1 cellular context compared by ENCODE assay signal in the genomic region with DNA sequence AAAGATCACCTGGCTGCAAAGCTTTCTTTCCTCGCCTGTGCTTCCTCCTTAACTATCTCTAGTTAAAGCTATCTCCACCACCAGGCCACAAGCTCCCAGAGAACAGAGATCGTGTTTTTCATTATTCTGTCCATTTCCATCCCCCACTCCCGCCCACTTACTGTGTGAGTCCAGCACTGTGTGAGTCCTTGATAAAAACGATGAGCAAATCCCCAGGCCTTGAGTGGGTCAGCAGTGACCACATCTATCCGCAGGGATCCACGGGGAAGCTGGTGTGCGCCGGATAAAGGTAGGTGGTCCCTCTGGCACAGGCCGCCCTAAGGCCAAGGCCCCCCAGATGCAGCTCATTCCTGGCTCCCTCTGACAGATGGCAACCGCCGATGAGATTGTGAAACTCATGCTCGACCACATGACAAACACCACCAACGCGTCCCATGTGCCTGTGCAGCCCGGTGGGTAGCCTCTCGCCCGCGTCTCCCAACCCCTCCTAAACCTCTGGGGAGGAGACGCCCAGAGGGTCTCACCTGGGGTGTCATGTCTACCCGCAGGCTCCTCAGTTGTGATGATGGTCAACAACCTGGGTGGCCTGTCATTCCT.
TF ChIP-seq lines count a peak whose summit lies in the region.

No MANE protein-coding gene starts in this region.

TF ChIP-seq in K562, 482 proteins besides CTCF, POLR2A, EP300 and RAD21 (continued from another document and continues in another):
- peak; percentile 37; the same call in 1 of the 2 replicates for TF ChIP-seq JUND (IDR thresholded peaks at IDR 0.05; ENCODE audit: borderline replicate concordance, low read depth, low read length)
- peak; percentile 41; the same call in 1 of the 3 replicates for TF ChIP-seq JUND (tag; IDR thresholded peaks at IDR 0.05; ENCODE audit: borderline replicate concordance, low read depth, low read length)
- TF ChIP-seq MTA3 (IDR thresholded peaks at IDR 0.05; ENCODE audit: borderline replicate concordance) = peak; percentile 84; the same call in 1 of the 2 replicates
- TF ChIP-seq, protein P1, sequence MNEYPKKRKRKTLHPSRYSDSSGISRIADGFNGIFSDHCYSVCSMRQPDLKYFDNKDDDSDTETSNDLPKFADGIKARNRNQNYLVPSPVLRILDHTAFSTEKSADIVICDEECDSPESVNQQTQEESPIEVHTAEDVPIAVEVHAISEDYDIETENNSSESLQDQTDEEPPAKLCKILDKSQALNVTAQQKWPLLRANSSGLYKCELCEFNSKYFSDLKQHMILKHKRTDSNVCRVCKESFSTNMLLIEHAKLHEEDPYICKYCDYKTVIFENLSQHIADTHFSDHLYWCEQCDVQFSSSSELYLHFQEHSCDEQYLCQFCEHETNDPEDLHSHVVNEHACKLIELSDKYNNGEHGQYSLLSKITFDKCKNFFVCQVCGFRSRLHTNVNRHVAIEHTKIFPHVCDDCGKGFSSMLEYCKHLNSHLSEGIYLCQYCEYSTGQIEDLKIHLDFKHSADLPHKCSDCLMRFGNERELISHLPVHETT (CRISPR knock-in tag; conservative IDR thresholded peaks at IDR 0.05 in 1 of 2, IDR thresholded peaks at IDR 0.05 in 1 of 2) = 0 out of 4 replicates have a peak, but pooled peaks of 1 of the 2 experiments have one; percentile 24
- peak; percentile 95 for TF ChIP-seq ARID1B (IDR thresholded peaks at IDR 0.05)
- TF ChIP-seq SIN3A (IDR thresholded peaks at IDR 0.05; ENCODE audit: borderline replicate concordance in 2 of 2, control insufficient read depth in 1 of 2, low read depth in 2 of 2, low read length in 2 of 2) = no peak
- TF ChIP-seq, protein P2, sequence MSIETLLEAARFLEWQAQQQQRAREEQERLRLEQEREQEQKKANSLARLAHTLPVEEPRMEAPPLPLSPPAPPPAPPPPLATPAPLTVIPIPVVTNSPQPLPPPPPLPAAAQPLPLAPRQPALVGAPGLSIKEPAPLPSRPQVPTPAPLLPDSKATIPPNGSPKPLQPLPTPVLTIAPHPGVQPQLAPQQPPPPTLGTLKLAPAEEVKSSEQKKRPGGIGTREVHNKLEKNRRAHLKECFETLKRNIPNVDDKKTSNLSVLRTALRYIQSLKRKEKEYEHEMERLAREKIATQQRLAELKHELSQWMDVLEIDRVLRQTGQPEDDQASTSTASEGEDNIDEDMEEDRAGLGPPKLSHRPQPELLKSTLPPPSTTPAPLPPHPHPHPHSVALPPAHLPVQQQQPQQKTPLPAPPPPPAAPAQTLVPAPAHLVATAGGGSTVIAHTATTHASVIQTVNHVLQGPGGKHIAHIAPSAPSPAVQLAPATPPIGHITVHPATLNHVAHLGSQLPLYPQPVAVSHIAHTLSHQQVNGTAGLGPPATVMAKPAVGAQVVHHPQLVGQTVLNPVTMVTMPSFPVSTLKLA (conservative IDR thresholded peaks at IDR 0.05) = peak; percentile 53 to 78
- TF ChIP-seq ZBTB7A (IDR thresholded peaks at IDR 0.05; ENCODE audit: borderline replicate concordance, control insufficient read depth, low read depth, low read length) = peak; percentile 91
- TF ChIP-seq, protein P3, sequence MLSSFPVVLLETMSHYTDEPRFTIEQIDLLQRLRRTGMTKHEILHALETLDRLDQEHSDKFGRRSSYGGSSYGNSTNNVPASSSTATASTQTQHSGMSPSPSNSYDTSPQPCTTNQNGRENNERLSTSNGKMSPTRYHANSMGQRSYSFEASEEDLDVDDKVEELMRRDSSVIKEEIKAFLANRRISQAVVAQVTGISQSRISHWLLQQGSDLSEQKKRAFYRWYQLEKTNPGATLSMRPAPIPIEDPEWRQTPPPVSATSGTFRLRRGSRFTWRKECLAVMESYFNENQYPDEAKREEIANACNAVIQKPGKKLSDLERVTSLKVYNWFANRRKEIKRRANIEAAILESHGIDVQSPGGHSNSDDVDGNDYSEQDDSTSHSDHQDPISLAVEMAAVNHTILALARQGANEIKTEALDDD (IDR thresholded peaks at IDR 0.05) = peak; percentile 95
- TF ChIP-seq FOXP1 (CRISPR knock-in tag; IDR thresholded peaks at IDR 0.05) = peak; percentile 49; the same call in 1 of the 2 replicates
- peak; percentile 70; the same call in 1 of the 2 replicates for TF ChIP-seq EP400 (IDR thresholded peaks at IDR 0.05)
- 0 out of 2 replicates have a peak, but pooled peaks have one; percentile 62 for TF ChIP-seq ZNF583 (CRISPR knock-in tag; IDR thresholded peaks at IDR 0.05)
- TF ChIP-seq, protein P4, sequence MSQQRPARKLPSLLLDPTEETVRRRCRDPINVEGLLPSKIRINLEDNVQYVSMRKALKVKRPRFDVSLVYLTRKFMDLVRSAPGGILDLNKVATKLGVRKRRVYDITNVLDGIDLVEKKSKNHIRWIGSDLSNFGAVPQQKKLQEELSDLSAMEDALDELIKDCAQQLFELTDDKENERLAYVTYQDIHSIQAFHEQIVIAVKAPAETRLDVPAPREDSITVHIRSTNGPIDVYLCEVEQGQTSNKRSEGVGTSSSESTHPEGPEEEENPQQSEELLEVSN (IDR thresholded peaks at IDR 0.05; ENCODE audit: borderline replicate concordance in 1 of 2, extremely low read depth in 1 of 2, insufficient read depth in 1 of 2, insufficient read length in 1 of 2, low read depth in 1 of 2, low read length in 1 of 2, poor library complexity in 1 of 2, severe bottlenecking in 1 of 2) = peak in 1 of 2 experiments; percentile 51
- TF ChIP-seq, protein P5, sequence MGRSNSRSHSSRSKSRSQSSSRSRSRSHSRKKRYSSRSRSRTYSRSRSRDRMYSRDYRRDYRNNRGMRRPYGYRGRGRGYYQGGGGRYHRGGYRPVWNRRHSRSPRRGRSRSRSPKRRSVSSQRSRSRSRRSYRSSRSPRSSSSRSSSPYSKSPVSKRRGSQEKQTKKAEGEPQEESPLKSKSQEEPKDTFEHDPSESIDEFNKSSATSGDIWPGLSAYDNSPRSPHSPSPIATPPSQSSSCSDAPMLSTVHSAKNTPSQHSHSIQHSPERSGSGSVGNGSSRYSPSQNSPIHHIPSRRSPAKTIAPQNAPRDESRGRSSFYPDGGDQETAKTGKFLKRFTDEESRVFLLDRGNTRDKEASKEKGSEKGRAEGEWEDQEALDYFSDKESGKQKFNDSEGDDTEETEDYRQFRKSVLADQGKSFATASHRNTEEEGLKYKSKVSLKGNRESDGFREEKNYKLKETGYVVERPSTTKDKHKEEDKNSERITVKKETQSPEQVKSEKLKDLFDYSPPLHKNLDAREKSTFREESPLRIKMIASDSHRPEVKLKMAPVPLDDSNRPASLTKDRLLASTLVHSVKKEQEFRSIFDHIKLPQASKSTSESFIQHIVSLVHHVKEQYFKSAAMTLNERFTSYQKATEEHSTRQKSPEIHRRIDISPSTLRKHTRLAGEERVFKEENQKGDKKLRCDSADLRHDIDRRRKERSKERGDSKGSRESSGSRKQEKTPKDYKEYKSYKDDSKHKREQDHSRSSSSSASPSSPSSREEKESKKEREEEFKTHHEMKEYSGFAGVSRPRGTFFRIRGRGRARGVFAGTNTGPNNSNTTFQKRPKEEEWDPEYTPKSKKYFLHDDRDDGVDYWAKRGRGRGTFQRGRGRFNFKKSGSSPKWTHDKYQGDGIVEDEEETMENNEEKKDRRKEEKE (IDR thresholded peaks at IDR 0.05; ENCODE audit: borderline replicate concordance in 1 of 2, control insufficient read depth in 1 of 2, low read depth in 2 of 2, low read length in 1 of 2) = 0 out of 4 replicates have a peak, but pooled peaks of 1 of the 2 experiments have one; percentile 56
- peak; percentile 95 for TF ChIP-seq TEAD4 (IDR thresholded peaks at IDR 0.05; ENCODE audit: low read length)
- TF ChIP-seq TEAD4 (CRISPR knock-in tag; IDR thresholded peaks at IDR 0.05; ENCODE audit: borderline replicate concordance) = no peak
- 0 out of 2 replicates have a peak, but pooled peaks have one; percentile 72 for TF ChIP-seq KAT7 (CRISPR knock-in tag; IDR thresholded peaks at IDR 0.05; ENCODE audit: borderline replicate concordance)
- TF ChIP-seq RAD51 (IDR thresholded peaks at IDR 0.05; ENCODE audit: borderline replicate concordance, low read depth) = peak; percentile 18; the same call in 1 of the 2 replicates
- peak; percentile 49; the same call in 1 of the 2 replicates for TF ChIP-seq CTBP1 (IDR thresholded peaks at IDR 0.05; ENCODE audit: borderline replicate concordance)
- TF ChIP-seq, protein P6, sequence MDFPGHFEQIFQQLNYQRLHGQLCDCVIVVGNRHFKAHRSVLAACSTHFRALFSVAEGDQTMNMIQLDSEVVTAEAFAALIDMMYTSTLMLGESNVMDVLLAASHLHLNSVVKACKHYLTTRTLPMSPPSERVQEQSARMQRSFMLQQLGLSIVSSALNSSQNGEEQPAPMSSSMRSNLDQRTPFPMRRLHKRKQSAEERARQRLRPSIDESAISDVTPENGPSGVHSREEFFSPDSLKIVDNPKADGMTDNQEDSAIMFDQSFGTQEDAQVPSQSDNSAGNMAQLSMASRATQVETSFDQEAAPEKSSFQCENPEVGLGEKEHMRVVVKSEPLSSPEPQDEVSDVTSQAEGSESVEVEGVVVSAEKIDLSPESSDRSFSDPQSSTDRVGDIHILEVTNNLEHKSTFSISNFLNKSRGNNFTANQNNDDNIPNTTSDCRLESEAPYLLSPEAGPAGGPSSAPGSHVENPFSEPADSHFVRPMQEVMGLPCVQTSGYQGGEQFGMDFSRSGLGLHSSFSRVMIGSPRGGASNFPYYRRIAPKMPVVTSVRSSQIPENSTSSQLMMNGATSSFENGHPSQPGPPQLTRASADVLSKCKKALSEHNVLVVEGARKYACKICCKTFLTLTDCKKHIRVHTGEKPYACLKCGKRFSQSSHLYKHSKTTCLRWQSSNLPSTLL (IDR thresholded peaks at IDR 0.05) = no peak
- 0 out of 2 replicates have a peak, but pooled peaks have one; percentile 27 for TF ChIP-seq MBD2 (IDR thresholded peaks at IDR 0.05; ENCODE audit: borderline replicate concordance, low read depth)
- no peak for TF ChIP-seq JUN (IDR thresholded peaks at IDR 0.05; ENCODE audit: borderline replicate concordance, low read depth, low read length)
- no peak for TF ChIP-seq JUN (CRISPR knock-in tag; IDR thresholded peaks at IDR 0.05; ENCODE audit: borderline replicate concordance)
- TF ChIP-seq, protein P7, sequence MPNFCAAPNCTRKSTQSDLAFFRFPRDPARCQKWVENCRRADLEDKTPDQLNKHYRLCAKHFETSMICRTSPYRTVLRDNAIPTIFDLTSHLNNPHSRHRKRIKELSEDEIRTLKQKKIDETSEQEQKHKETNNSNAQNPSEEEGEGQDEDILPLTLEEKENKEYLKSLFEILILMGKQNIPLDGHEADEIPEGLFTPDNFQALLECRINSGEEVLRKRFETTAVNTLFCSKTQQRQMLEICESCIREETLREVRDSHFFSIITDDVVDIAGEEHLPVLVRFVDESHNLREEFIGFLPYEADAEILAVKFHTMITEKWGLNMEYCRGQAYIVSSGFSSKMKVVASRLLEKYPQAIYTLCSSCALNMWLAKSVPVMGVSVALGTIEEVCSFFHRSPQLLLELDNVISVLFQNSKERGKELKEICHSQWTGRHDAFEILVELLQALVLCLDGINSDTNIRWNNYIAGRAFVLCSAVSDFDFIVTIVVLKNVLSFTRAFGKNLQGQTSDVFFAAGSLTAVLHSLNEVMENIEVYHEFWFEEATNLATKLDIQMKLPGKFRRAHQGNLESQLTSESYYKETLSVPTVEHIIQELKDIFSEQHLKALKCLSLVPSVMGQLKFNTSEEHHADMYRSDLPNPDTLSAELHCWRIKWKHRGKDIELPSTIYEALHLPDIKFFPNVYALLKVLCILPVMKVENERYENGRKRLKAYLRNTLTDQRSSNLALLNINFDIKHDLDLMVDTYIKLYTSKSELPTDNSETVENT (CRISPR knock-in tag; IDR thresholded peaks at IDR 0.05) = peak; percentile 17; the same call in 1 of the 2 replicates
- peak; percentile 21; the same call in 1 of the 2 replicates for TF ChIP-seq ATF7 (IDR thresholded peaks at IDR 0.05)
- TF ChIP-seq RCOR1 (IDR thresholded peaks at IDR 0.05; ENCODE audit: borderline replicate concordance in 1 of 2, low read depth in 2 of 2, low read length in 2 of 2) = peak in 1 of 2 experiments; percentile 39; a peak in 1 of 4 replicates
- TF ChIP-seq L3MBTL2 (IDR thresholded peaks at IDR 0.05) = peak; percentile 64; the same call in 1 of the 2 replicates
- peak; percentile 52; the same call in 1 of the 2 replicates for TF ChIP-seq CXXC5 (CRISPR knock-in tag; IDR thresholded peaks at IDR 0.05)
- peak; percentile 97 for TF ChIP-seq TCF3 (CRISPR knock-in tag; IDR thresholded peaks at IDR 0.05)
- TF ChIP-seq, protein P8, sequence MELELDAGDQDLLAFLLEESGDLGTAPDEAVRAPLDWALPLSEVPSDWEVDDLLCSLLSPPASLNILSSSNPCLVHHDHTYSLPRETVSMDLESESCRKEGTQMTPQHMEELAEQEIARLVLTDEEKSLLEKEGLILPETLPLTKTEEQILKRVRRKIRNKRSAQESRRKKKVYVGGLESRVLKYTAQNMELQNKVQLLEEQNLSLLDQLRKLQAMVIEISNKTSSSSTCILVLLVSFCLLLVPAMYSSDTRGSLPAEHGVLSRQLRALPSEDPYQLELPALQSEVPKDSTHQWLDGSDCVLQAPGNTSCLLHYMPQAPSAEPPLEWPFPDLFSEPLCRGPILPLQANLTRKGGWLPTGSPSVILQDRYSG (tag; conservative IDR thresholded peaks at IDR 0.05; ENCODE audit: low read depth) = peak; percentile 77; the same call in 1 of the 2 replicates
- 0 out of 4 replicates have a peak, but pooled peaks of 1 of the 2 experiments have one; percentile 51 for TF ChIP-seq MAZ (CRISPR knock-in tag; conservative IDR thresholded peaks at IDR 0.05 in 1 of 2, IDR thresholded peaks at IDR 0.05 in 1 of 2)
- TF ChIP-seq SMARCE1 (IDR thresholded peaks at IDR 0.05) = peak; percentile 79; the same call in 1 of the 2 replicates
- TF ChIP-seq, protein P9, sequence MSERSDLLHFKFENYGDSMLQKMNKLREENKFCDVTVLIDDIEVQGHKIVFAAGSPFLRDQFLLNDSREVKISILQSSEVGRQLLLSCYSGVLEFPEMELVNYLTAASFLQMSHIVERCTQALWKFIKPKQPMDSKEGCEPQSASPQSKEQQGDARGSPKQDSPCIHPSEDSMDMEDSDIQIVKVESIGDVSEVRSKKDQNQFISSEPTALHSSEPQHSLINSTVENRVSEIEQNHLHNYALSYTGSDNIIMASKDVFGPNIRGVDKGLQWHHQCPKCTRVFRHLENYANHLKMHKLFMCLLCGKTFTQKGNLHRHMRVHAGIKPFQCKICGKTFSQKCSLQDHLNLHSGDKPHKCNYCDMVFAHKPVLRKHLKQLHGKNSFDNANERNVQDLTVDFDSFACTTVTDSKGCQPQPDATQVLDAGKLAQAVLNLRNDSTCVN (CRISPR knock-in tag; IDR thresholded peaks at IDR 0.05) = no peak
- TF ChIP-seq ZNF766 (CRISPR knock-in tag; conservative IDR thresholded peaks at IDR 0.05) = 0 out of 2 replicates have a peak, but pooled peaks have one; percentile 57
- peak; percentile 95 for TF ChIP-seq GATAD2A (IDR thresholded peaks at IDR 0.05)
- TF ChIP-seq EZH2 (IDR thresholded peaks at IDR 0.05; ENCODE audit: borderline replicate concordance, low read depth, low read length) = no peak
- TF ChIP-seq, protein P10, sequence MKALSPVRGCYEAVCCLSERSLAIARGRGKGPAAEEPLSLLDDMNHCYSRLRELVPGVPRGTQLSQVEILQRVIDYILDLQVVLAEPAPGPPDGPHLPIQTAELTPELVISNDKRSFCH (CRISPR knock-in tag; IDR thresholded peaks at IDR 0.05) = no peak
- TF ChIP-seq, protein P10 (tag; IDR thresholded peaks at IDR 0.05) = peak; percentile 68
- TF ChIP-seq, protein P11, sequence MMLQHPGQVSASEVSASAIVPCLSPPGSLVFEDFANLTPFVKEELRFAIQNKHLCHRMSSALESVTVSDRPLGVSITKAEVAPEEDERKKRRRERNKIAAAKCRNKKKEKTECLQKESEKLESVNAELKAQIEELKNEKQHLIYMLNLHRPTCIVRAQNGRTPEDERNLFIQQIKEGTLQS (IDR thresholded peaks at IDR 0.05) = peak; percentile 76
- TF ChIP-seq, protein P11 (CRISPR knock-in tag; conservative IDR thresholded peaks at IDR 0.05) = no peak
- TF ChIP-seq PURB (CRISPR knock-in tag; IDR thresholded peaks at IDR 0.05; ENCODE audit: low read depth) = no peak
